ENCODE assay signal across 13 cellular contexts in genomic region chr14:99879401-99880295, GRCh38.
DNase-seq lines count a peak whose midpoint lies in the region; TF ChIP-seq lines count a peak whose summit lies in the region.
"Had no signal": no experiment of that assay in that cellular context is flagged by ENCODE, and none has a peak within 500 bp of the region (broad histone marks: within the 10 kb centered on the region; RNA-seq: fewer than 3 reads in every experiment).

No MANE protein-coding gene starts in this region.

- no peak overlapping the region for H3K4me3 Mint-ChIP-seq in endodermal cell
- H3K4me3 Mint-ChIP-seq: dendritic cell treated with granulocyte-macrophage colony-stimulating factor and Interleukin-4, amounts not matched to agents 40 ng/mL and 50 ng/mL, for 4 days; stimulated activated effector memory CD8-positive, alpha-beta T cell treated with anti-CD3 and anti-CD28 coated beads, Interleukin-12 subunit alpha, Interleukin-12 subunit beta, amount 100 ng/mL, for 72 hours; T-helper 17 cell had no signal

- no peak overlapping the region for H3K9ac ChIP-seq in endodermal cell (ENCODE audit: extremely low read depth, low read length, poor library complexity, severe bottlenecking)
- H3K9ac ChIP-seq in muscle layer of colon (ENCODE audit: low read length): no peak overlapping the region

- peaks cover 42% of the 10 kb centered on the region for H3K4me1 Mint-ChIP-seq in endodermal cell
- H3K4me1 Mint-ChIP-seq: stimulated activated effector memory CD8-positive, alpha-beta T cell treated with anti-CD3 and anti-CD28 coated beads, Interleukin-12 subunit alpha, Interleukin-12 subunit beta, amount 100 ng/mL, for 72 hours; T-helper 17 cell had no signal

- H3K4me1 ChIP-seq in endodermal cell (ENCODE audit: control insufficient read depth, insufficient read depth, low read length): peaks cover 4% of the 10 kb centered on the region
- peaks cover 21% of the 10 kb centered on the region for H3K4me1 ChIP-seq in muscle layer of colon (ENCODE audit: insufficient read depth, low read length)
- H3K4me1 ChIP-seq: psoas muscle had no signal

- H3K27me3 Mint-ChIP-seq in endodermal cell (ENCODE audit: insufficient read depth): peaks cover 94% of the 10 kb centered on the region

- no peaks in the 10 kb centered on the region; the same call in 1 of the 2 replicates for H3K9me3 ChIP-seq in AG04450 (ENCODE audit: control insufficient read depth, insufficient read depth, low read length)
- H3K9me3 ChIP-seq in endodermal cell (ENCODE audit: control insufficient read depth, low read length): no peaks in the 10 kb centered on the region
- H3K9me3 ChIP-seq in muscle layer of colon (ENCODE audit: low read length): no peaks in the 10 kb centered on the region
- H3K9me3 ChIP-seq: psoas muscle had no signal

- H3K36me3 ChIP-seq in endodermal cell (ENCODE audit: control insufficient read depth, insufficient read depth, low read length): peaks cover 9% of the 10 kb centered on the region
- peaks cover 6% of the 10 kb centered on the region for H3K36me3 ChIP-seq in muscle layer of colon (ENCODE audit: insufficient read depth, low read length)

- no peaks in the 10 kb centered on the region for H3K9me3 Mint-ChIP-seq in endodermal cell
- H3K9me3 Mint-ChIP-seq: dendritic cell treated with granulocyte-macrophage colony-stimulating factor and Interleukin-4, amounts not matched to agents 40 ng/mL and 50 ng/mL, for 4 days; stimulated activated effector memory CD8-positive, alpha-beta T cell treated with anti-CD3 and anti-CD28 coated beads, Interleukin-12 subunit alpha, Interleukin-12 subunit beta, amount 100 ng/mL, for 72 hours had no signal

- CTCF ChIA-PET in AG04450 (lab: Charles Lee): interaction anchor here (1.3 to 7.7 kb wide), 2 partner anchors 132 to 150 kb away, joined by 6 to 89 read pairs; no protein-coding TSS in a partner anchor
- CTCF ChIA-PET in GM10248 (lab: Yijun Ruan, JAX): interaction anchor here (0.8 to 1.8 kb wide), 6 partner anchors 7 to 217 kb away, joined by 3 to 9 read pairs (median 3); partner anchors contain the start of gene CYP46A1

- DNase-seq in AG04450 (ENCODE audit: low read depth, low spot score): peak; percentile 48
- DNase-seq in M059J (ENCODE audit: low read depth): peak; percentile 78
- no peak for DNase-seq in endodermal cell
- no peak for DNase-seq in activated CD8-positive, alpha-beta memory T cell treated with anti-CD3 and anti-CD28 coated beads for 24 hours
- DNase-seq in SHP77 treated with DMSO at 0.1 percent for 48 hours (lab: John Stamatoyannopoulos, UW): no peak
- no peak for DNase-seq in GM10248 (ENCODE audit: extremely low spot score)
- no peak for DNase-seq in NCI-H1092 (lab: John Stamatoyannopoulos, UW)
- DNase-seq: psoas muscle, T-helper 17 cell had no signal

- H3K36me3 Mint-ChIP-seq in endodermal cell (ENCODE audit: low read depth): peaks cover 6% of the 10 kb centered on the region
- H3K36me3 Mint-ChIP-seq: stimulated activated effector memory CD8-positive, alpha-beta T cell treated with anti-CD3 and anti-CD28 coated beads, Interleukin-12 subunit alpha, Interleukin-12 subunit beta, amount 100 ng/mL, for 72 hours had no signal

- peak overlapping the region; percentile 69 for H3K27ac ChIP-seq in AG04450 (ENCODE audit: low read depth, low read length)
- H3K27ac ChIP-seq in endodermal cell (ENCODE audit: low read depth, low read length): no peak overlapping the region
- H3K27ac ChIP-seq in muscle layer of colon (ENCODE audit: low read depth, low read length): peak overlapping the region; percentile 2
- H3K27ac ChIP-seq: C4-2B, psoas muscle had no signal

- H3K4me3 ChIP-seq in AG04450 (ENCODE audit: low read depth, low read length) (peak overlapping the region; percentile 25; the same call in 1 of the 2 replicates), endodermal cell (ENCODE audit: low read length) (peak overlapping the region; percentile 43), muscle layer of colon (ENCODE audit: low read depth in 1 of 2, low read length in 2 of 2) (no peak overlapping the region)
- H3K4me3 ChIP-seq: psoas muscle had no signal

- POLR2A ChIA-PET in AG04450 (lab: Yijun Ruan, JAX) (interaction anchor here (0.6 to 1.6 kb wide), 3 partner anchors 58 to 121 kb away, joined by 3 to 8 read pairs (median 4); no protein-coding TSS in a partner anchor), GM10248 (lab: Yijun Ruan, JAX) (no interaction called here)

- WGBS in endodermal cell (ENCODE audit: insufficient coverage in 1 of 2, insufficient read length in 1 of 2), 2 experiments: 73 to 86% methylated on average over 3 to 5 of the region's 5 CpGs

- H3K27me3 ChIP-seq in AG04450 (ENCODE audit: control insufficient read depth, insufficient read depth, low read length) (no peaks in the 10 kb centered on the region), endodermal cell (ENCODE audit: control insufficient read depth, insufficient read depth, low read length, poor library complexity, severe bottlenecking) (peaks cover 81% of the 10 kb centered on the region), muscle layer of colon (ENCODE audit: control insufficient read depth in 1 of 2, insufficient read depth in 2 of 2, low read length in 2 of 2) (no peaks in the 10 kb centered on the region)

- H3K27ac Mint-ChIP-seq in endodermal cell: no peak overlapping the region
- H3K27ac Mint-ChIP-seq: dendritic cell treated with granulocyte-macrophage colony-stimulating factor and Interleukin-4, amounts not matched to agents 40 ng/mL and 50 ng/mL, for 4 days; stimulated activated effector memory CD8-positive, alpha-beta T cell treated with anti-CD3 and anti-CD28 coated beads, Interleukin-12 subunit alpha, Interleukin-12 subunit beta, amount 100 ng/mL, for 72 hours; T-helper 17 cell had no signal

- no peak for TF ChIP-seq CTCF in AG04450 (IDR thresholded peaks at IDR 0.05; ENCODE audit: low read depth, low read length)
- no peak for TF ChIP-seq CTCF in endodermal cell (conservative IDR thresholded peaks at IDR 0.05)
- no peak for TF ChIP-seq CTCF in GM10248 (IDR thresholded peaks at IDR 0.05; ENCODE audit: control extremely low read depth, extremely low read depth, low read depth, missing control alignments)

Comparison
In these comparisons a context has a peak if more than half of its experiments do, and no peak if none do; other contexts are left out.
1. DNase-seq: peak in AG04450 (single experiment) and M059J (single experiment); none in endodermal cell (single experiment), activated CD8-positive, alpha-beta memory T cell treated with anti-CD3 and anti-CD28 coated beads for 24 hours (single experiment), SHP77 treated with DMSO at 0.1 percent for 48 hours (single experiment), GM10248 (single experiment) and NCI-H1092 (single experiment).
2. H3K4me3 ChIP-seq: peak in AG04450 (single experiment) and endodermal cell (single experiment); none in muscle layer of colon (0 of 2).